ENCODE assay signal across 7 cellular contexts in genomic region chr12:122966743-122967058, GRCh38. TPM values are rescaled to one million over a fixed set of nuclear protein-coding genes. Genes with fewer than 3 reads are reported as not detected.
DNase-seq lines count a peak whose midpoint lies in the region; ATAC-seq, FAIRE-seq and TF ChIP-seq lines count a peak whose summit lies in the region.

No MANE protein-coding gene starts in this region.

- H3K9ac ChIP-seq in keratinocyte (ENCODE audit: control insufficient read depth, extremely low read depth, insufficient read depth, low read length): no peak overlapping the region

- no peaks in the 10 kb centered on the region for H3K36me3 ChIP-seq in keratinocyte (ENCODE audit: control insufficient read depth in 2 of 2, extremely low read depth in 1 of 2, insufficient read depth in 2 of 2, low read length in 2 of 2)

- H3K27me3 Mint-ChIP-seq in WTC11 (ENCODE audit: low read depth): peaks cover 5% of the 10 kb centered on the region
- H3K27me3 Mint-ChIP-seq in stimulated activated memory B cell treated with anti-CD40 and anti-IgM and Interleukin-4, amounts not matched to agents 10 μg/mL and 1 μg/mL and 100 μg/mL, for 72 hours: no peaks in the 10 kb centered on the region
- H3K27me3 Mint-ChIP-seq in activated CD8-positive, alpha-beta T cell treated with anti-CD3 and anti-CD28 coated beads, Interleukin-2, amount 10 ng/mL, durations not matched to agents 7 days and 5 days (ENCODE audit: low read depth): no peaks in the 10 kb centered on the region

- no peaks in the 10 kb centered on the region for H3K36me3 Mint-ChIP-seq in WTC11
- H3K36me3 Mint-ChIP-seq in stimulated activated memory B cell treated with anti-CD40 and anti-IgM and Interleukin-4, amounts not matched to agents 10 μg/mL and 1 μg/mL and 100 μg/mL, for 72 hours: no peaks in the 10 kb centered on the region
- no peaks in the 10 kb centered on the region for H3K36me3 Mint-ChIP-seq in activated CD8-positive, alpha-beta T cell treated with anti-CD3 and anti-CD28 coated beads, Interleukin-2, amount 10 ng/mL, durations not matched to agents 7 days and 5 days (ENCODE audit: low read depth)

- H3K27ac Mint-ChIP-seq in WTC11: peak overlapping the region; percentile 82
- H3K27ac Mint-ChIP-seq in stimulated activated memory B cell treated with anti-CD40 and anti-IgM and Interleukin-4, amounts not matched to agents 10 μg/mL and 1 μg/mL and 100 μg/mL, for 72 hours: no peak overlapping the region
- no peak overlapping the region for H3K27ac Mint-ChIP-seq in activated CD8-positive, alpha-beta T cell treated with anti-CD3 and anti-CD28 coated beads, Interleukin-2, amount 10 ng/mL, durations not matched to agents 7 days and 5 days

- no peak for DNase-seq in HL-60 (ENCODE audit: low read depth in 1 of 2, low spot score in 1 of 2)
- no peak for DNase-seq in WTC11 (ENCODE audit: low spot score)
- DNase-seq in keratinocyte (ENCODE audit: low read depth, low spot score): no peak
- no peak for DNase-seq in activated CD8-positive, alpha-beta T cell treated with anti-CD3 and anti-CD28 coated beads, Interleukin-2, amount 10 ng/mL, durations not matched to agents 7 days and 5 days
- DNase-seq in NCI-H2227 (lab: John Stamatoyannopoulos, UW; ENCODE audit: unreplicated experiment): no peak

- H3K27ac ChIP-seq in HL-60 (replicated peaks) (no peak overlapping the region), keratinocyte (ENCODE audit: control insufficient read depth, insufficient read depth, low read length) (no peak overlapping the region)

- H3K9me3 ChIP-seq in keratinocyte (ENCODE audit: control insufficient read depth, low read depth, low read length): no peaks in the 10 kb centered on the region

- FAIRE-seq in keratinocyte (lab: Jason Lieb, UNC): no peak

- dilution Hi-C loops in keratinocyte (cut with MboI; ENCODE audit: extremely low pct_ligation_motif_present, low sequenced_read_pairs): no loop called here

- no peaks in the 10 kb centered on the region for H3K9me3 Mint-ChIP-seq in WTC11
- no peaks in the 10 kb centered on the region for H3K9me3 Mint-ChIP-seq in stimulated activated memory B cell treated with anti-CD40 and anti-IgM and Interleukin-4, amounts not matched to agents 10 μg/mL and 1 μg/mL and 100 μg/mL, for 72 hours
- H3K9me3 Mint-ChIP-seq in activated CD8-positive, alpha-beta T cell treated with anti-CD3 and anti-CD28 coated beads, Interleukin-2, amount 10 ng/mL, durations not matched to agents 7 days and 5 days (ENCODE audit: insufficient read depth): no peaks in the 10 kb centered on the region

- H3K4me3 ChIP-seq in HL-60 (replicated peaks; ENCODE audit: insufficient read depth, low read length): peak overlapping the region; percentile 40
- no peak overlapping the region for H3K4me3 ChIP-seq in keratinocyte (ENCODE audit: control insufficient read depth in 2 of 3, extremely low read depth in 1 of 3, insufficient read depth in 2 of 3, low read depth in 1 of 3, low read length in 3 of 3)

- no peaks in the 10 kb centered on the region for H3K27me3 ChIP-seq in HL-60 (ENCODE audit: insufficient read depth, poor library complexity, severe bottlenecking)
- no peaks in the 10 kb centered on the region for H3K27me3 ChIP-seq in keratinocyte (ENCODE audit: control insufficient read depth, extremely low read depth, insufficient read depth, low read length)

- CTCF ChIA-PET in WTC11 (lab: Charles Lee): interaction anchor here (0.6 to 2.3 kb wide), 8 partner anchors 8 to 267 kb away, joined by 3 to 13 read pairs (median 3); partner anchors contain the start of genes MTRFR and OGFOD2
- CTCF ChIA-PET in activated CD8-positive, alpha-beta T cell treated with anti-CD3 and anti-CD28 coated beads, Interleukin-2, amount 10 ng/mL, durations not matched to agents 7 days and 5 days (lab: Charles Lee): interaction anchor here (0.9 to 1.8 kb wide), 4 partner anchors 10 to 173 kb away, joined by 3 to 6 read pairs (median 3); no protein-coding TSS in a partner anchor

- H3K79me2 ChIP-seq in keratinocyte (ENCODE audit: control insufficient read depth, insufficient read depth, low read length): peaks cover 9% of the 10 kb centered on the region

- H3K4me1 Mint-ChIP-seq in WTC11: peaks cover 19% of the 10 kb centered on the region
- H3K4me1 Mint-ChIP-seq in stimulated activated memory B cell treated with anti-CD40 and anti-IgM and Interleukin-4, amounts not matched to agents 10 μg/mL and 1 μg/mL and 100 μg/mL, for 72 hours: peaks cover 15% of the 10 kb centered on the region
- H3K4me1 Mint-ChIP-seq in activated CD8-positive, alpha-beta T cell treated with anti-CD3 and anti-CD28 coated beads, Interleukin-2, amount 10 ng/mL, durations not matched to agents 7 days and 5 days (ENCODE audit: low read depth): peaks cover 10% of the 10 kb centered on the region

- ATAC-seq in WTC11 (no peak), HG03280 (IDR thresholded peaks at IDR 0.05; ENCODE audit: unreplicated experiment) (no peak)
- no peak for ATAC-seq in stimulated activated memory B cell treated with anti-CD40 and anti-IgM and Interleukin-4, amounts not matched to agents 10 μg/mL and 1 μg/mL and 100 μg/mL, for 72 hours
- ATAC-seq in activated CD8-positive, alpha-beta T cell treated with anti-CD3 and anti-CD28 coated beads, Interleukin-2, amount 10 ng/mL, durations not matched to agents 7 days and 5 days: no peak

- H4K20me1 ChIP-seq in keratinocyte (ENCODE audit: control insufficient read depth, extremely low read depth, insufficient read depth, low read length): no peaks in the 10 kb centered on the region

- no peak for TF ChIP-seq CTCF in HL-60 (IDR thresholded peaks at IDR 0.05; ENCODE audit: insufficient read depth, low read length)
- TF ChIP-seq CTCF in WTC11 (IDR thresholded peaks at IDR 0.05): no peak
- TF ChIP-seq CTCF in keratinocyte (optimal IDR thresholded peaks at IDR 0.05 in 1 of 3, IDR thresholded peaks at IDR 0.05 in 1 of 3, conservative IDR thresholded peaks at IDR 0.05 in 1 of 3; ENCODE audit: extremely low read depth in 1 of 3, insufficient read depth in 2 of 3, low read length in 3 of 3): no peak

- POLR2A ChIA-PET in WTC11 (lab: Charles Lee): interaction anchor here (0.6 to 1.4 kb wide), 3 partner anchors 8 to 1471 kb away, joined by 3 to 10 read pairs (median 4); partner anchors contain the start of genes OGFOD2 and VPS37B
- POLR2A ChIA-PET in activated CD8-positive, alpha-beta T cell treated with anti-CD3 and anti-CD28 coated beads, Interleukin-2, amount 10 ng/mL, durations not matched to agents 7 days and 5 days (lab: Charles Lee): interaction anchor here (1.0 to 1.7 kb wide), 4 partner anchors 8 to 399 kb away, joined by 3 to 6 read pairs (median 4); partner anchors contain the start of gene OGFOD2

- H3K9me1 ChIP-seq in keratinocyte (ENCODE audit: control insufficient read depth, extremely low read depth, insufficient read depth, low read length): no peaks in the 10 kb centered on the region

- H3K4me3 Mint-ChIP-seq in WTC11: peak overlapping the region; percentile 42
- peak overlapping the region; percentile 27 for H3K4me3 Mint-ChIP-seq in stimulated activated memory B cell treated with anti-CD40 and anti-IgM and Interleukin-4, amounts not matched to agents 10 μg/mL and 1 μg/mL and 100 μg/mL, for 72 hours
- H3K4me3 Mint-ChIP-seq in activated CD8-positive, alpha-beta T cell treated with anti-CD3 and anti-CD28 coated beads, Interleukin-2, amount 10 ng/mL, durations not matched to agents 7 days and 5 days: no peak overlapping the region

- H3K4me2 ChIP-seq in keratinocyte (ENCODE audit: control insufficient read depth, extremely low read depth, insufficient read depth, low read depth, low read length): peak overlapping the region; percentile 30

- H3K4me1 ChIP-seq in keratinocyte (ENCODE audit: control insufficient read depth, extremely low read depth, insufficient read depth, low read length): peaks cover 21% of the 10 kb centered on the region

- no peak overlapping the region for H2AFZ ChIP-seq in keratinocyte (ENCODE audit: control insufficient read depth, low read length)

TF ChIP-seq in WTC11, 78 proteins besides CTCF, POLR2A, EP300 and RAD21 (continues in another document):
- TF ChIP-seq SMAD4 (CRISPR knock-in tag; IDR thresholded peaks at IDR 0.05): no peak

RNA-seq across cellular contexts. Expression of gene ABCB9, which starts 0.4 kb away (rescaled TPM):
- 4.8 to 6.3 TPM (median 5.8 TPM) in 3 replicates for total RNA-seq in WTC11 (2021)
- 4.0 to 5.7 TPM (median 4.7 TPM) in 3 replicates for polyA plus RNA-seq in keratinocyte
- 1.0 TPM for polyA plus RNA-seq in keratinocyte (2011; ENCODE audit: low read depth)
- 2.5 and 3.3 TPM in 2 replicates for polyA plus RNA-seq in keratinocyte (2011; cell fraction: cytosol; rRNA removed)
- 7.5 and 11.4 TPM in 2 replicates for polyA plus RNA-seq in keratinocyte (2011; cell fraction: nucleus; rRNA removed)
- 1.7 and 7.0 TPM in 2 replicates for polyA plus RNA-seq in keratinocyte (2012; ENCODE audit: low replicate concordance)
- 11.5 to 18.6 TPM (median 12.6 TPM) in 3 replicates for polyA minus RNA-seq in keratinocyte
- 8.6 TPM for polyA minus RNA-seq in keratinocyte (2011; cell fraction: cytosol; rRNA and poly(A)+ RNA removed)
- 9.4 and 10.2 TPM in 2 replicates for polyA minus RNA-seq in keratinocyte (2011; cell fraction: nucleus; rRNA and poly(A)+ RNA removed)
- total RNA-seq in activated CD8-positive, alpha-beta T cell treated with anti-CD3 and anti-CD28 coated beads, Interleukin-2, amount 10 ng/mL, durations not matched to agents 7 days and 5 days: 1 to 10 TPM; 5.9 to 6.0 TPM

RNA-seq across cellular contexts. Expression of gene OGFOD2, which starts 8.3 kb away (rescaled TPM):
- 17.3 to 28.1 TPM (median 23.9 TPM) in 3 replicates for total RNA-seq in WTC11 (2021)
- polyA plus RNA-seq in keratinocyte: 6.9 to 14.1 TPM (median 7.9 TPM) in 3 replicates
- 3.3 TPM for polyA plus RNA-seq in keratinocyte (2011; ENCODE audit: low read depth)
- polyA plus RNA-seq in keratinocyte (2011; cell fraction: cytosol; rRNA removed): 4.9 and 11.3 TPM in 2 replicates
- 29.9 and 39.0 TPM in 2 replicates for polyA plus RNA-seq in keratinocyte (2011; cell fraction: nucleus; rRNA removed)
- polyA plus RNA-seq in keratinocyte (2012; ENCODE audit: low replicate concordance): 7.6 and 8.2 TPM in 2 replicates
- polyA minus RNA-seq in keratinocyte: 4.7 to 14.6 TPM (median 5.5 TPM) in 3 replicates
- 16.3 TPM for polyA minus RNA-seq in keratinocyte (2011; cell fraction: cytosol; rRNA and poly(A)+ RNA removed)
- 4.9 and 8.8 TPM in 2 replicates for polyA minus RNA-seq in keratinocyte (2011; cell fraction: nucleus; rRNA and poly(A)+ RNA removed)
- total RNA-seq in activated CD8-positive, alpha-beta T cell treated with anti-CD3 and anti-CD28 coated beads, Interleukin-2, amount 10 ng/mL, durations not matched to agents 7 days and 5 days: 10 to 100 TPM; 24.1 to 27.0 TPM

RNA-seq across cellular contexts. Expression of gene ARL6IP4, which starts 13.8 kb away (rescaled TPM):
- 133 to 150 TPM (median 146 TPM) in 3 replicates for total RNA-seq in WTC11 (2021)
- polyA plus RNA-seq in keratinocyte: 117 to 163 TPM (median 144 TPM) in 3 replicates
- polyA plus RNA-seq in keratinocyte (2011; ENCODE audit: low read depth): 46.7 TPM
- 92.4 and 202 TPM in 2 replicates for polyA plus RNA-seq in keratinocyte (2011; cell fraction: cytosol; rRNA removed)
- polyA plus RNA-seq in keratinocyte (2011; cell fraction: nucleus; rRNA removed): 81.8 and 85.1 TPM in 2 replicates
- 89.9 and 183 TPM in 2 replicates for polyA plus RNA-seq in keratinocyte (2012; ENCODE audit: low replicate concordance)
- polyA minus RNA-seq in keratinocyte: 29.0 to 41.2 TPM (median 30.1 TPM) in 3 replicates
- polyA minus RNA-seq in keratinocyte (2011; cell fraction: cytosol; rRNA and poly(A)+ RNA removed): 90.4 TPM
- 9.0 and 9.5 TPM in 2 replicates for polyA minus RNA-seq in keratinocyte (2011; cell fraction: nucleus; rRNA and poly(A)+ RNA removed)
- total RNA-seq in activated CD8-positive, alpha-beta T cell treated with anti-CD3 and anti-CD28 coated beads, Interleukin-2, amount 10 ng/mL, durations not matched to agents 7 days and 5 days: 100 to 1,000 TPM; 204 to 213 TPM
